ENCODE assay signal across 14 cellular contexts in the genomic region with DNA sequence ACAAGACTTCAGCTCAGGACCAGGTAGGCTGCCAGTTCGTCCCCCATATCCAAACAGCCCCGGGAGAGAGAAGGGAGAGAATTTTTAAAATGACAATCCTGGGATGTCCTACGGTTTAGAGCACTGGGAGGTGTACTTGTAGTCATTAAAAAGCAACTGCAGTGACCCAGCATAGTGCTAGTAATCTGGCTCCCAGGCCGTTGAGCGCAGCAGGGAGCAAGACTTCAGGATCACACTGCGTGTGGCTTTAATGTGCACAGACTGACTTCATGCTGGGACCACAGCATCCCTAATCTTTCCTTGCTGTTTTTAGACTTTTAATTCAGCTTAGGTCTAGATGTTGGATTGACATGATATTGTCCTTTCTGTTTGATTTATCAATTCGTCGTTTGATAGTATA.
"Had no signal": no experiment of that assay in that cellular context is flagged by ENCODE, and none has a peak within 500 bp of the region (broad histone marks: within the 10 kb centered on the region; RNA-seq: fewer than 3 reads in every experiment).

No MANE protein-coding gene starts in this region.

- H3K4me3 ChIP-seq: cardiac muscle cell, coronary artery, lung, stomach had no signal

- H3K27ac Mint-ChIP-seq: activated CD4-positive, alpha-beta memory T cell treated with anti-CD3 and anti-CD28 coated beads, Interleukin-2, amount 10 ng/mL, durations not matched to agents 7 days and 5 days; activated naive CD8-positive, alpha-beta T cell treated with anti-CD3 and anti-CD28 coated beads, Interleukin-2, amount 10 ng/mL, durations not matched to agents 7 days and 5 days; activated T-cell treated with anti-CD3 and anti-CD28 coated beads, Interleukin-2, amount 50 U/mL, for 72 hours; natural killer cell had no signal

- H3K27me3 ChIP-seq: cardiac muscle cell, stomach had no signal

- DNase-seq: activated CD4-positive, alpha-beta memory T cell treated with anti-CD3 and anti-CD28 coated beads, Interleukin-2, amount 10 ng/mL, durations not matched to agents 7 days and 5 days; activated CD4-positive, alpha-beta T cell treated with anti-CD3 and anti-CD28 coated beads for 1 hour; activated gamma-delta T cell treated with Interleukin-2 at 50 U/mL for 16 hours; activated naive CD8-positive, alpha-beta T cell treated with anti-CD3 and anti-CD28 coated beads, Interleukin-2, amount 10 ng/mL, durations not matched to agents 7 days and 5 days; activated T-cell treated with anti-CD3 and anti-CD28 coated beads, Interleukin-2, amount 50 U/mL, for 72 hours; aorta; effector memory CD4-positive, alpha-beta T cell; left cardiac atrium; natural killer cell; occipital lobe; stomach had no signal

- H3K36me3 ChIP-seq: cardiac muscle cell had no signal

- ATAC-seq: activated T-cell treated with anti-CD3 and anti-CD28 coated beads, Interleukin-2, amount 50 U/mL, for 72 hours; left cardiac atrium; natural killer cell had no signal

- H3K4me3 Mint-ChIP-seq: activated CD4-positive, alpha-beta memory T cell treated with anti-CD3 and anti-CD28 coated beads, Interleukin-2, amount 10 ng/mL, durations not matched to agents 7 days and 5 days; activated naive CD8-positive, alpha-beta T cell treated with anti-CD3 and anti-CD28 coated beads, Interleukin-2, amount 10 ng/mL, durations not matched to agents 7 days and 5 days; activated T-cell treated with anti-CD3 and anti-CD28 coated beads, Interleukin-2, amount 50 U/mL, for 72 hours; natural killer cell had no signal

- H3K4me1 ChIP-seq: stomach had no signal

- H3K27me3 Mint-ChIP-seq: activated CD4-positive, alpha-beta memory T cell treated with anti-CD3 and anti-CD28 coated beads, Interleukin-2, amount 10 ng/mL, durations not matched to agents 7 days and 5 days; activated naive CD8-positive, alpha-beta T cell treated with anti-CD3 and anti-CD28 coated beads, Interleukin-2, amount 10 ng/mL, durations not matched to agents 7 days and 5 days had no signal

- H3K4me1 Mint-ChIP-seq: natural killer cell had no signal

- H3K27ac ChIP-seq: cardiac muscle cell, coronary artery, stomach had no signal
